Comparison of ENCODE assay signal across 7 cellular contexts in genomic region chrX:78429172-78429571, GRCh38.
"Had no signal": no experiment of that assay in that cellular context is flagged by ENCODE, and none has a peak within 500 bp of the region (broad histone marks: within the 10 kb centered on the region; RNA-seq: fewer than 3 reads in every experiment).

No MANE protein-coding gene starts in this region.

- H3K4me3 ChIP-seq: K562 had no signal

- DNase-seq: KBM-7, KG1 had no signal

- H3K36me3 Mint-ChIP-seq: IgD-negative memory B cell had no signal

- H3K27me3 Mint-ChIP-seq: IgD-negative memory B cell had no signal

- FAIRE-seq: HTR-8/SVneo, K562 had no signal

- H3K27ac Mint-ChIP-seq: IgD-negative memory B cell had no signal

- H3K4me3 Mint-ChIP-seq: IgD-negative memory B cell had no signal

- H3K4me2 ChIP-seq: KMS-11 had no signal

- H3K27ac ChIP-seq: HL-60, KMS-11 had no signal

- H3K9ac ChIP-seq: KMS-11 had no signal

- ATAC-seq: K562 had no signal
